6 cellular contexts compared by ENCODE assay signal in the genomic region with DNA sequence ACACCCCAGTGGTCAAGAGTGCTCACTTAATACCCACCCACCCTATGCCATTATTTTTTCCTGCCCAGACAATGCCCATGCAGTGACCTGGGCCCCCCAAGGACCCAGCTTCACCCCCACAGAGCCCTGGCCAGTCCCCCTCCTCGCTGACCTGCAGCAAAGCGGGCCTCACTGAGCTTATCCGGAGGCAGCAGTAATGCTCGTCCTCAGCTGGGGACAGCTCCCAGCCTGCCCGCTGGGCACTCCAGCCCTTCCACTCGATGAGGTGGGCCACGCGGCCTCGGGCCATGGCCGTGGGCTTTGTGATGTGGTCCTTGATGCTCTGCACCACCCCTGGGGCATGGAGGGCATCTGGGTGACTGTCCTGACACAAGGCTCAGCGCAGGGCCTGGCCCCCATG. TPM values are rescaled to one million over a fixed set of nuclear protein-coding genes. Genes with fewer than 3 reads are reported as not detected.
"Had no signal": no experiment of that assay in that cellular context is flagged by ENCODE, and none has a peak within 500 bp of the region (broad histone marks: within the 10 kb centered on the region; RNA-seq: fewer than 3 reads in every experiment).

No MANE protein-coding gene starts in this region.

RNA-seq across cellular contexts. Expression of gene CLCNKB, which starts 7.1 kb away (rescaled TPM):
- total RNA-seq: HepG2, HT-29, HT1080, IMR-90 had no signal
- polyA plus RNA-seq: IgD-negative memory B cell had no signal

RNA-seq across cellular contexts. Expression of gene CLCNKA, which starts 14.6 kb away (rescaled TPM):
- total RNA-seq: HepG2, HT-29, HT1080, IMR-90 had no signal
- polyA plus RNA-seq: IgD-negative memory B cell had no signal

RNA-seq across cellular contexts. Expression of gene HSPB7, which starts 18.6 kb away (rescaled TPM):
- total RNA-seq: HepG2, HT-29, HT1080 had no signal
- polyA plus RNA-seq: IgD-negative memory B cell had no signal

RNA-seq across cellular contexts. Expression of gene SRARP, which starts 32.4 kb away (rescaled TPM):
- total RNA-seq: HT-29, HT1080, IMR-90, K562 had no signal
- polyA plus RNA-seq: IgD-negative memory B cell, IMR-90, K562 had no signal

RNA-seq across cellular contexts. Expression of gene FAM131C, which starts 37.0 kb away (rescaled TPM):
- total RNA-seq: HepG2 had no signal
- polyA plus RNA-seq: IgD-negative memory B cell had no signal
